Comparison of ENCODE assay signal across 15 cellular contexts in the genomic region with DNA sequence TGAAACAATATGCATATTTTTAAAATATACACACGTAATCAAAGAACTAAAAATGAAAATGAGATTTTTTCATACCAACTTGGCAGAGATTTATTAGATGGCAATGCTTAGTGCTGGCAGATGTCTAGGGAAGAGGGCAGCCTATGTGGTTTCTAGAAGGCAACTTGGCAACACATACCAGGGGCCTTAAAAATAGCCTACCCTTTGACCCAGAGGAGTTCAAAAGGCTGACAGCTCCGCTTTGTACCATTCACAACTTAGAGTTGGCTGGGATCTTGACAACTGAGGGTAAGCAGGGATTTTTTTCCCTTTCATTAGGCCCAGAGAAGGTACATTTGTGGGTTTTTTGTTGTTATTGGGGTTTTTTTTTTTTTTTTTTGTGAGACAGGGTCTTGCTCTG. TPM values are rescaled to one million over a fixed set of nuclear protein-coding genes. Genes with fewer than 3 reads are reported as not detected.
DNase-seq lines count a peak whose midpoint lies in the region; ATAC-seq and TF ChIP-seq lines count a peak whose summit lies in the region.
"Had no signal": no experiment of that assay in that cellular context is flagged by ENCODE, and none has a peak within 500 bp of the region (broad histone marks: within the 10 kb centered on the region; RNA-seq: fewer than 3 reads in every experiment).

No MANE protein-coding gene starts in this region.

- H3K36me3 ChIP-seq in left ventricle myocardium inferior (no peaks in the 10 kb centered on the region), upper lobe of right lung (no peaks in the 10 kb centered on the region)

- H3K4me3 ChIP-seq in left ventricle myocardium inferior (no peak overlapping the region), upper lobe of right lung (no peak overlapping the region)
- H3K4me3 ChIP-seq: A549, GM23338 had no signal

- intact Hi-C loops in left cardiac atrium (cut with DNase I), result no loop called here
- intact Hi-C loops in left ventricle myocardium inferior (cut with micrococcal nuclease), result no loop called here
- intact Hi-C loops in upper lobe of right lung (cut with DNase I), result no loop called here

- DNase-seq in left cardiac atrium (no peak), left ventricle myocardium inferior (no peak), amniotic epithelial cell (ENCODE audit: low read depth) (peak; percentile 37), omental fat pad (ENCODE audit: low spot score) (no peak), upper lobe of right lung (no peak), NCI-H2081 treated with DMSO at 0.1 percent for 48 hours (lab: John Stamatoyannopoulos, UW) (no peak), iPS-NIHi7 (ENCODE audit: extremely low spot score) (no peak)
- DNase-seq: Caco-2; CD8-positive, alpha-beta memory T cell; DND-41; GDM1; H7 had no signal

- no peaks in the 10 kb centered on the region for H3K4me1 ChIP-seq in left ventricle myocardium inferior
- H3K4me1 ChIP-seq in upper lobe of right lung, result no peaks in the 10 kb centered on the region
- H3K4me1 ChIP-seq: A549, Caco-2 had no signal

- H3K9me3 ChIP-seq in left ventricle myocardium inferior (replicated peaks), result no peaks in the 10 kb centered on the region
- H3K9me3 ChIP-seq in upper lobe of right lung, result no peaks in the 10 kb centered on the region
- H3K9me3 ChIP-seq: A549, Caco-2 had no signal

- ATAC-seq in left cardiac atrium (peak; percentile 76 to 82), omental fat pad (ENCODE audit: low FRiP score) (peak; percentile 38), upper lobe of right lung (peak; percentile 27)
- ATAC-seq: A549, GM23338 had no signal

- H3K27me3 ChIP-seq in left ventricle myocardium inferior (ENCODE audit: low read depth), result peaks cover 10% of the 10 kb centered on the region
- peaks cover 8% of the 10 kb centered on the region for H3K27me3 ChIP-seq in upper lobe of right lung

- TF ChIP-seq CTCF in left ventricle myocardium inferior (IDR thresholded peaks at IDR 0.05; ENCODE audit: borderline replicate concordance) (no peak), omental fat pad (IDR thresholded peaks at IDR 0.05) (no peak), upper lobe of right lung (IDR thresholded peaks at IDR 0.05) (no peak)

- H3K27ac ChIP-seq in left ventricle myocardium inferior (replicated peaks), result no peak overlapping the region
- H3K27ac ChIP-seq in upper lobe of right lung, result no peak overlapping the region
- H3K27ac ChIP-seq: A549, HL-60 had no signal

RNA-seq across cellular contexts. Expression of gene GPR55, which starts 26.4 kb away (rescaled TPM):
- total RNA-seq in left cardiac atrium (under 1 TPM in 1 of 2 donors, not detected in 1; 0.08 TPM), left ventricle myocardium inferior (not detected), omental fat pad (under 1 TPM in 2 of 4 donors, not detected in 2; 0.12 to 0.19 TPM), upper lobe of right lung (1.2 TPM)
- total RNA-seq: Caco-2, GM23338, H7 had no signal

RNA-seq across cellular contexts. Expression of gene SPATA3, which starts 44.5 kb away (rescaled TPM):
- not detected for total RNA-seq in left cardiac atrium
- not detected for total RNA-seq in left ventricle myocardium inferior
- total RNA-seq in omental fat pad, result not detected
- total RNA-seq in upper lobe of right lung, result not detected
- total RNA-seq: Caco-2, GM23338, H7 had no signal

Comparison
In these comparisons a context has a peak if more than half of its experiments do, and no peak if none do; other contexts are left out.
1. ATAC-seq: peak in every context shown above with its lines; median percentile 79 in left cardiac atrium; 38 in omental fat pad; 27 in upper lobe of right lung.